ENCODE assay signal across 8 cellular contexts in the genomic region with DNA sequence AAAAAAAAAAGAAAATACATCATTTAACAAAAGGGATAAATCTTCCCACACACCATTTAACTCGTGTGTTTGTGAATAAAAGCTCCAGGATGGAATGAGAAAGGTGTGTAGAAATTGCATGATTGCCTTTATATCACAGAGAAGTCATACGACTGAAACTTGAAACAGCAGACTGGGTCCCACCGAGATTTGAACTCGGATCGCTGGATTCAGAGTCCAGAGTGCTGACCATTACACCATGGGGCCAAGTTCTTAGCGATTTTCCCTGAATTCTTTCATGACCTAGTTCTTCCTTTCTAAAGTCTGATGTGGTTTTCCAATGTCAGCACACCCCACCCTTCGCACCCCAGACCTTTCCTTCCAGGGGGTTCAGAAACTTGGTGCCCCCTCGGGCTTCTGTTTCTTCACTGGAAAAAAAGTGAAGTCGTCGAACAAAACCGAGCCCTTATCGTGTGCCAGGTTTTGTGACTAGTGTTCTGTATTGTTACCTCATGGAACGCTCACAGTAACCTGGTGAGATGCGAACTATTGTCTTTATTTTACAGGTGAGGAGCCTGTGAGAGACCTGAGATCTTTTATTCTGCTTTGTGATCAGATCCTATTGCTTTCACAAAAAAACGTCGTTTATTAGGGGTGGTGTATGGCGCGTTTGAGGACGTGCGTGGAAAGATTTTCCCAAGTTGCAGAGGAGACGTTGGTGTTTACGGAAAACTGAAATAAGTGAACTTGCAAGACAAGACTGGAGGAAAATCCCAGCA.
A peak's percentile ranks its signal among the peaks of the same experiment; 100 is the strongest.
DNase-seq lines count a peak whose midpoint lies in the region; ATAC-seq lines count a peak whose summit lies in the region.

No MANE protein-coding gene starts in this region.

- no peak overlapping the region for H2BK5ac ChIP-seq in neuronal stem cell (ENCODE audit: low read length)

- ATAC-seq in HG02970 (IDR thresholded peaks at IDR 0.05; ENCODE audit: low FRiP score, unreplicated experiment) (no peak), GM18520 (IDR thresholded peaks at IDR 0.05; ENCODE audit: unreplicated experiment) (no peak)

- H3K4ac ChIP-seq in neuronal stem cell (ENCODE audit: low read length) = no peak overlapping the region

- peaks cover 45% of the 10 kb centered on the region for H3K4me1 Mint-ChIP-seq in activated T-helper 2 cell treated with anti-CD3 and anti-CD28 coated beads, Interferon-gamma antibody, Interleukin-2, Interleukin-4, amounts not matched to agents 10 μg/mL and 5 μg/mL and 100 μg/mL, durations not matched to agents 14 hours and 24 hours and 36 hours (ENCODE audit: low read depth)

- no peak overlapping the region for H3K14ac ChIP-seq in neuronal stem cell (ENCODE audit: low read length)

- H3K9me3 Mint-ChIP-seq in activated T-helper 2 cell treated with anti-CD3 and anti-CD28 coated beads, Interferon-gamma antibody, Interleukin-2, Interleukin-4, amounts not matched to agents 10 μg/mL and 5 μg/mL and 100 μg/mL, durations not matched to agents 14 hours and 24 hours and 36 hours = no peaks in the 10 kb centered on the region

- H4K91ac ChIP-seq in neuronal stem cell (ENCODE audit: low read depth, low read length, poor library complexity) = no peak overlapping the region

- peaks cover 3 to 4% of the 10 kb centered on the region in 2 donors for H3K4me1 ChIP-seq in neuronal stem cell (ENCODE audit: control insufficient read depth in 2 of 2, insufficient read depth in 1 of 2, low read depth in 1 of 2, low read length in 2 of 2)

- no peaks in the 10 kb centered on the region for H3K36me3 Mint-ChIP-seq in activated T-helper 2 cell treated with anti-CD3 and anti-CD28 coated beads, Interferon-gamma antibody, Interleukin-2, Interleukin-4, amounts not matched to agents 10 μg/mL and 5 μg/mL and 100 μg/mL, durations not matched to agents 14 hours and 24 hours and 36 hours (ENCODE audit: low read depth)

- no peaks in the 10 kb centered on the region for H3K36me3 ChIP-seq in neuronal stem cell (replicated peaks in 1 of 2; ENCODE audit: control insufficient read depth in 2 of 2, insufficient read depth in 2 of 2, low read length in 2 of 2)

- no peaks in the 10 kb centered on the region for H3K9me3 ChIP-seq in neuronal stem cell (replicated peaks in 1 of 2; ENCODE audit: control insufficient read depth in 2 of 2, insufficient read depth in 1 of 2, low read depth in 1 of 2, low read length in 2 of 2)

- peaks cover 0 to 4% (median 0%) of the 10 kb centered on the region in 3 experiments for H3K27me3 ChIP-seq in neuronal stem cell (ENCODE audit: control insufficient read depth in 3 of 3, insufficient read depth in 3 of 3, low read depth in 1 of 3, low read length in 3 of 3)

- peak overlapping the region; percentile 59 to 90 for H3K4me3 ChIP-seq in neuronal stem cell (ENCODE audit: low read length in 2 of 2)

- H3K23ac ChIP-seq in neuronal stem cell (ENCODE audit: low read depth, low read length, poor library complexity) = no peak overlapping the region

- DNase-seq in C1 segment of cervical spinal cord (lab: John Stamatoyannopoulos, UW) = peak in 11 of 14 donors; percentile 2 to 69 (median 28)
- peak; percentile 82 for DNase-seq in HCEC 1CT
- DNase-seq in NCI-H82 (lab: John Stamatoyannopoulos, UW) = peak; percentile 89
- DNase-seq in activated T-helper 2 cell treated with anti-CD3 and anti-CD28 coated beads, Interferon-gamma antibody, Interleukin-2, Interleukin-4, amounts not matched to agents 10 μg/mL and 5 μg/mL and 100 μg/mL, durations not matched to agents 14 hours and 24 hours and 36 hours (ENCODE audit: low spot score) = no peak
- peak; percentile 62 for DNase-seq in globus pallidus (ENCODE audit: low spot score)
- DNase-seq in neuronal stem cell (ENCODE audit: low spot score) = peak; percentile 56

- peak overlapping the region; percentile 86 for H3K4me3 Mint-ChIP-seq in activated T-helper 2 cell treated with anti-CD3 and anti-CD28 coated beads, Interferon-gamma antibody, Interleukin-2, Interleukin-4, amounts not matched to agents 10 μg/mL and 5 μg/mL and 100 μg/mL, durations not matched to agents 14 hours and 24 hours and 36 hours (ENCODE audit: low read depth)

- peak overlapping the region; percentile 78 for H3K27ac ChIP-seq in neuronal stem cell (replicated peaks; ENCODE audit: low read length)

- peak overlapping the region; percentile 59 for H3K27ac Mint-ChIP-seq in activated T-helper 2 cell treated with anti-CD3 and anti-CD28 coated beads, Interferon-gamma antibody, Interleukin-2, Interleukin-4, amounts not matched to agents 10 μg/mL and 5 μg/mL and 100 μg/mL, durations not matched to agents 14 hours and 24 hours and 36 hours

- no CpG with 5 or more reads among the region's 22 CpGs for WGBS in neuronal stem cell (ENCODE audit: extremely low coverage in 2 of 2, insufficient read length in 2 of 2, insufficient replicate concordance in 1 of 2), 2 donors

- H2AFZ ChIP-seq in neuronal stem cell (ENCODE audit: low read length) = peak overlapping the region; percentile 82

- H3K18ac ChIP-seq in neuronal stem cell (ENCODE audit: low read length) = peak overlapping the region; percentile 21

- H2BK12ac ChIP-seq in neuronal stem cell (ENCODE audit: low read length) = no peak overlapping the region

- H2BK120ac ChIP-seq in neuronal stem cell (ENCODE audit: low read depth, low read length) = no peak overlapping the region

- H3K79me1 ChIP-seq in neuronal stem cell (ENCODE audit: low read depth, low read length) = no peaks in the 10 kb centered on the region

- peaks cover 10% of the 10 kb centered on the region for H3K27me3 Mint-ChIP-seq in activated T-helper 2 cell treated with anti-CD3 and anti-CD28 coated beads, Interferon-gamma antibody, Interleukin-2, Interleukin-4, amounts not matched to agents 10 μg/mL and 5 μg/mL and 100 μg/mL, durations not matched to agents 14 hours and 24 hours and 36 hours (ENCODE audit: low read depth)

- H4K8ac ChIP-seq in neuronal stem cell (ENCODE audit: low read depth, low read length) = no peak overlapping the region

- H3K9ac ChIP-seq in neuronal stem cell (ENCODE audit: low read depth, low read length, poor library complexity) = peak overlapping the region; percentile 26

- H2AK5ac ChIP-seq in neuronal stem cell (ENCODE audit: low read depth, low read length) = no peak overlapping the region

- no peak overlapping the region for H2BK15ac ChIP-seq in neuronal stem cell (ENCODE audit: low read length)

- intact Hi-C loops in activated T-helper 2 cell treated with anti-CD3 and anti-CD28 coated beads, Interferon-gamma antibody, Interleukin-2, Interleukin-4, amounts not matched to agents 10 μg/mL and 5 μg/mL and 100 μg/mL, durations not matched to agents 14 hours and 24 hours and 36 hours (cut with micrococcal nuclease) = no loop called here

- H3K4me2 ChIP-seq in neuronal stem cell (ENCODE audit: insufficient read depth, low read length, poor library complexity, severe bottlenecking) = peak overlapping the region; percentile 65
